In genomic region chr19:13093407-13094284, GRCh38 we compare ENCODE assay signal across 8 cellular contexts. TPM values are rescaled to one million over a fixed set of nuclear protein-coding genes. Genes with fewer than 3 reads are reported as not detected.
DNase-seq lines count a peak whose midpoint lies in the region; ATAC-seq, FAIRE-seq and TF ChIP-seq lines count a peak whose summit lies in the region.

No MANE protein-coding gene starts in this region.

- peak overlapping the region in 1 of 2 donors; percentile 74 for H3K27ac ChIP-seq in kidney (ENCODE audit: low read depth in 2 of 2, low read length in 2 of 2)

- H3K27me3 ChIP-seq in bronchial epithelial cell (ENCODE audit: control insufficient read depth, insufficient read depth, low read length), result no peaks in the 10 kb centered on the region

- intact Hi-C loops in kidney (cut with DNase I), result no loop called here

- TF ChIP-seq CTCF in AG09319 (IDR thresholded peaks at IDR 0.05; ENCODE audit: low read depth, low read length) (peak; percentile 83), WI38 (IDR thresholded peaks at IDR 0.05; ENCODE audit: low read depth, low read length) (peak; percentile 83), bronchial epithelial cell (IDR thresholded peaks at IDR 0.05; ENCODE audit: insufficient read depth, low read length, severe bottlenecking) (peak; percentile 95), kidney (IDR thresholded peaks at IDR 0.05; ENCODE audit: borderline replicate concordance, extremely low read depth, insufficient read depth) (peak; percentile 96)

- H3K4me3 ChIP-seq in WI38 (ENCODE audit: low read depth, low read length), result no peak overlapping the region
- no peak overlapping the region for H3K4me3 ChIP-seq in bronchial epithelial cell (ENCODE audit: low read depth, low read length)
- H3K4me3 ChIP-seq in kidney (ENCODE audit: low read length in 2 of 2), result no peak overlapping the region

- FAIRE-seq in bronchial epithelial cell (lab: Jason Lieb, UNC), result peak; percentile 92
- FAIRE-seq in kidney (lab: Jason Lieb, UNC), result no peak

- H3K4me1 ChIP-seq in kidney (ENCODE audit: control insufficient read depth in 1 of 2, insufficient read depth in 1 of 2, low read depth in 1 of 2, low read length in 2 of 2), result peaks cover 18 to 25% of the 10 kb centered on the region in 2 donors

- H3K36me3 ChIP-seq in bronchial epithelial cell (ENCODE audit: control insufficient read depth, insufficient read depth, low read length), result peaks cover 1% of the 10 kb centered on the region
- no peaks in the 10 kb centered on the region for H3K36me3 ChIP-seq in kidney (ENCODE audit: control insufficient read depth in 1 of 2, insufficient read depth in 2 of 2, low read length in 2 of 2)

- ATAC-seq in GM21515 (IDR thresholded peaks at IDR 0.05; ENCODE audit: unreplicated experiment) (peak; percentile 56), HG03175 (IDR thresholded peaks at IDR 0.05; ENCODE audit: unreplicated experiment) (no peak)

- H3K9me3 ChIP-seq in kidney (ENCODE audit: control insufficient read depth in 1 of 2, low read length in 2 of 2), result no peaks in the 10 kb centered on the region

- no peak overlapping the region for H3K9ac ChIP-seq in kidney (ENCODE audit: low read length in 2 of 2)

- peak; percentile 60 for DNase-seq in AG09319 (ENCODE audit: extremely low read depth, low read depth)
- peak; percentile 43 for DNase-seq in NCI-H2171 (lab: John Stamatoyannopoulos, UW)
- DNase-seq in bronchial epithelial cell (ENCODE audit: low read depth), result peak; percentile 58
- peak; percentile 90 for DNase-seq in kidney
- DNase-seq in stimulated activated CD4-positive, alpha-beta T cell treated with anti-CD3 and anti-CD28 coated beads, Interleukin-12 subunit alpha, Interleukin-12 subunit beta, amount 100 ng/mL, for 48 hours (ENCODE audit: low read depth in 2 of 3, low spot score in 1 of 3), result peak; percentile 67 to 79 (median 69)

RNA-seq across cellular contexts. Expression of gene LYL1, which starts 9.0 kb away (rescaled TPM):
- total RNA-seq in bronchial epithelial cell (0.51 and 1.3 TPM in 2 replicates), kidney (13.8 TPM)
- polyA plus RNA-seq in kidney (ENCODE audit: insufficient read depth, low read depth, low replicate concordance), result 8.5 TPM

RNA-seq across cellular contexts. Expression of gene TRMT1, which starts 22.9 kb away (rescaled TPM):
- total RNA-seq in bronchial epithelial cell, result 28.0 and 40.5 TPM in 2 replicates
- total RNA-seq in kidney, result 40.0 TPM
- polyA plus RNA-seq in kidney (ENCODE audit: insufficient read depth, low read depth, low replicate concordance), result 22.7 TPM

RNA-seq across cellular contexts. Expression of gene NACC1, which starts 24.4 kb away (rescaled TPM):
- total RNA-seq in bronchial epithelial cell, result 20.3 and 46.6 TPM in 2 replicates
- 46.1 TPM for total RNA-seq in kidney
- 16.7 TPM for polyA plus RNA-seq in kidney (ENCODE audit: insufficient read depth, low read depth, low replicate concordance)

RNA-seq across cellular contexts. Expression of gene STX10, which starts 56.5 kb away (rescaled TPM):
- total RNA-seq in bronchial epithelial cell (68.4 and 75.3 TPM in 2 replicates), kidney (39.5 TPM)
- 52.9 TPM for polyA plus RNA-seq in kidney (ENCODE audit: insufficient read depth, low read depth, low replicate concordance)

RNA-seq across cellular contexts. Expression of gene IER2, which starts 56.6 kb away (rescaled TPM):
- total RNA-seq in bronchial epithelial cell, result 32.1 and 35.2 TPM in 2 replicates
- 73.9 TPM for total RNA-seq in kidney
- polyA plus RNA-seq in kidney (ENCODE audit: insufficient read depth, low read depth, low replicate concordance), result 96.7 TPM
